ENCODE assay signal across 8 cellular contexts in the genomic region with DNA sequence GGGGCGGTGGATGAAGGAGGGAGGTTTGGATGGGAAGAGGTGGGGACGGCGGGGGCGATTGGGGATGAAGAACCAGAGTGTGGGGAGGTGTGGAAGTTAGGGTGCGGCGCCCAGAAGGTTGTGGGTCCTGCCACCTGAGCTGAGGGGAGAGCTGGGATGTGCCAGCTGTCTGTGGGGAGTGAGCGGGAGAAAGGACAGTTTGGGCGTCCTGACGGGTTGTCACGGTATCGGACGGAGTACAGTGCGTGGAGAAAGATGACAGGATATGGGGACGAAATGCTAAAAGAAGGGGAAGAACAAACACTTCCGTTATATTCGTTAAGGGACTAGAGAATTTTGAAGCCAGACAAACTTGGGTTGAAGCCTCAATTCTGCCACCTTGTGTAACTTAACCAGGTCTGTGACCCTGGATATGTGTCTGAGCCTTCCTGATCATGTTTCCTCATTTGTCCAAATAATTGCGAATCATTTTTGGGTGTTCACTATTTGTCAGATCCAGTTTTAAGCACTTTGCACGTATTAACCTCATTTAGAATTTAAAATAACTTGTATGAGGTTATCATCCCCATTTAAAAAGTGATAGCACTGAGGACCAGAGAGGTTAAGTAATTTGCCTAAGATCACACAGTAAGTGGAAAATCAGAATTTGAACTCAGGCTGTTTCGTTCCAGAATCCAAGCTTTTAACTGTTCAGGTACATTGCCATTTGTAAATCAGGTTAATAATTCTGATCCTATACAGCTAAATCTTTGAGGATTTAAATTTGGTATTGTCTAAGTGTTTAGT. TPM values are rescaled to one million over a fixed set of nuclear protein-coding genes. Genes with fewer than 3 reads are reported as not detected.
DNase-seq lines count a peak whose midpoint lies in the region; ATAC-seq, FAIRE-seq and TF ChIP-seq lines count a peak whose summit lies in the region.

No MANE protein-coding gene starts in this region.

- no peaks in the 10 kb centered on the region for H3F3A ChIP-seq in smooth muscle cell (ENCODE audit: low read depth)

- H3K36me3 ChIP-seq in hepatocyte (replicated peaks; ENCODE audit: insufficient read depth, low read depth): no peaks in the 10 kb centered on the region
- no peaks in the 10 kb centered on the region for H3K36me3 ChIP-seq in smooth muscle cell (ENCODE audit: low read depth)

- H3K27ac ChIP-seq in hepatocyte (peak overlapping the region; percentile 93), smooth muscle cell (ENCODE audit: low read depth) (peak overlapping the region; percentile 78)

- H3K4me2 ChIP-seq in hepatocyte (peak overlapping the region; percentile 86), smooth muscle cell (peak overlapping the region; percentile 87)

- TF ChIP-seq CTCF in hepatocyte (IDR thresholded peaks at IDR 0.05; ENCODE audit: poor library complexity) (no peak), smooth muscle cell (IDR thresholded peaks at IDR 0.05; ENCODE audit: borderline replicate concordance, insufficient read depth, poor library complexity, severe bottlenecking) (no peak), D721Med (IDR thresholded peaks at IDR 0.05; ENCODE audit: insufficient read depth, missing control alignments) (no peak)

- in situ Hi-C loops in KBM-7 (cut with MboI; ENCODE audit: low pct_unique_long_range_greater_than_20kb, low sequenced_read_pairs): no loop called here

- H3K4me3 Mint-ChIP-seq in activated T-helper 1 cell treated with anti-CD3 and anti-CD28 coated beads, Interleukin-12 subunit alpha, Interleukin-12 subunit beta, Interleukin-2, Interleukin-4 antibody, amounts not matched to agents 30 ng/mL and 10 ng/mL and 1 ng/mL, durations not matched to agents 14 hours and 24 hours and 36 hours: peak overlapping the region; percentile 100

- H3K9me3 ChIP-seq in hepatocyte (ENCODE audit: low read depth) (no peaks in the 10 kb centered on the region), smooth muscle cell (replicated peaks; ENCODE audit: low read depth) (no peaks in the 10 kb centered on the region)

- peak; percentile 40 for DNase-seq in GF-D8 (lab: John Stamatoyannopoulos, UW)
- peak; percentile 78 for DNase-seq in KBM-7
- no peak for DNase-seq in activated T-helper 1 cell treated with anti-CD3 and anti-CD28 coated beads, Interleukin-12 subunit alpha, Interleukin-12 subunit beta, Interleukin-2, Interleukin-4 antibody, amounts not matched to agents 30 ng/mL and 10 ng/mL and 1 ng/mL, durations not matched to agents 14 hours and 24 hours and 36 hours (ENCODE audit: low spot score)
- peak; percentile 22 for DNase-seq in hepatocyte (ENCODE audit: low spot score)
- DNase-seq in smooth muscle cell (lab: John Stamatoyannopoulos, UW; ENCODE audit: unreplicated experiment): no peak
- DNase-seq in D721Med (ENCODE audit: insufficient read length, low spot score): no peak
- no peak for DNase-seq in iPS-NIHi7 (ENCODE audit: extremely low spot score)

- H2AFZ ChIP-seq in hepatocyte: peak overlapping the region; percentile 96
- H2AFZ ChIP-seq in smooth muscle cell (ENCODE audit: low read depth): peak overlapping the region; percentile 83

- H3K27me3 Mint-ChIP-seq in activated T-helper 1 cell treated with anti-CD3 and anti-CD28 coated beads, Interleukin-12 subunit alpha, Interleukin-12 subunit beta, Interleukin-2, Interleukin-4 antibody, amounts not matched to agents 30 ng/mL and 10 ng/mL and 1 ng/mL, durations not matched to agents 14 hours and 24 hours and 36 hours (ENCODE audit: insufficient read depth): no peaks in the 10 kb centered on the region

- ATAC-seq in GM21390 (IDR thresholded peaks at IDR 0.05; ENCODE audit: unreplicated experiment): peak; percentile 20

- H3K4me1 ChIP-seq in hepatocyte (ENCODE audit: insufficient read depth) (peaks cover 8% of the 10 kb centered on the region), smooth muscle cell (ENCODE audit: low read depth) (peaks cover 8% of the 10 kb centered on the region)

- FAIRE-seq in D721Med (lab: Jason Lieb, UNC): no peak

- WGBS in hepatocyte (ENCODE audit: low lambda C conversion rate, missing lambda C conversion rate): 11% methylated on average over 13 of the region's 19 CpGs
- WGBS in smooth muscle cell (ENCODE audit: low lambda C conversion rate): 9% methylated on average over 15 of the region's 19 CpGs

- H3K36me3 Mint-ChIP-seq in activated T-helper 1 cell treated with anti-CD3 and anti-CD28 coated beads, Interleukin-12 subunit alpha, Interleukin-12 subunit beta, Interleukin-2, Interleukin-4 antibody, amounts not matched to agents 30 ng/mL and 10 ng/mL and 1 ng/mL, durations not matched to agents 14 hours and 24 hours and 36 hours (ENCODE audit: low read depth): peaks cover 6% of the 10 kb centered on the region

- intact Hi-C loops in activated T-helper 1 cell treated with anti-CD3 and anti-CD28 coated beads, Interleukin-12 subunit alpha, Interleukin-12 subunit beta, Interleukin-2, Interleukin-4 antibody, amounts not matched to agents 30 ng/mL and 10 ng/mL and 1 ng/mL, durations not matched to agents 14 hours and 24 hours and 36 hours (cut with micrococcal nuclease): loop anchor here (1.0 to 2.0 kb wide), 5 partner anchors 94 to 233 kb away; a partner anchor contains a TSS

- H3K4me3 ChIP-seq in hepatocyte (peak overlapping the region; percentile 62), smooth muscle cell (peak overlapping the region; percentile 66)

- peaks cover 6% of the 10 kb centered on the region for H3K27me3 ChIP-seq in hepatocyte
- H3K27me3 ChIP-seq in smooth muscle cell (ENCODE audit: low read depth): peaks cover 9% of the 10 kb centered on the region

- peak overlapping the region; percentile 91 for H3K27ac Mint-ChIP-seq in activated T-helper 1 cell treated with anti-CD3 and anti-CD28 coated beads, Interleukin-12 subunit alpha, Interleukin-12 subunit beta, Interleukin-2, Interleukin-4 antibody, amounts not matched to agents 30 ng/mL and 10 ng/mL and 1 ng/mL, durations not matched to agents 14 hours and 24 hours and 36 hours

- H3K9me2 ChIP-seq in hepatocyte (replicated peaks; ENCODE audit: insufficient read depth): no peaks in the 10 kb centered on the region

- peak overlapping the region; percentile 82 for H3K9ac ChIP-seq in smooth muscle cell (ENCODE audit: low read depth)

- H4K20me1 ChIP-seq in hepatocyte (ENCODE audit: insufficient read depth, poor library complexity, severe bottlenecking): no peaks in the 10 kb centered on the region
- no peaks in the 10 kb centered on the region for H4K20me1 ChIP-seq in smooth muscle cell (ENCODE audit: low read depth)

- H3K79me2 ChIP-seq in hepatocyte (no peaks in the 10 kb centered on the region), smooth muscle cell (ENCODE audit: low read depth) (no peaks in the 10 kb centered on the region)

- peaks cover 2% of the 10 kb centered on the region for H3K9me3 Mint-ChIP-seq in activated T-helper 1 cell treated with anti-CD3 and anti-CD28 coated beads, Interleukin-12 subunit alpha, Interleukin-12 subunit beta, Interleukin-2, Interleukin-4 antibody, amounts not matched to agents 30 ng/mL and 10 ng/mL and 1 ng/mL, durations not matched to agents 14 hours and 24 hours and 36 hours

- peaks cover 57% of the 10 kb centered on the region for H3K4me1 Mint-ChIP-seq in activated T-helper 1 cell treated with anti-CD3 and anti-CD28 coated beads, Interleukin-12 subunit alpha, Interleukin-12 subunit beta, Interleukin-2, Interleukin-4 antibody, amounts not matched to agents 30 ng/mL and 10 ng/mL and 1 ng/mL, durations not matched to agents 14 hours and 24 hours and 36 hours (ENCODE audit: low read depth)

RNA-seq across cellular contexts. Expression of a gene that starts 0.7 kb away (rescaled TPM):
- total RNA-seq in activated T-helper 1 cell treated with anti-CD3 and anti-CD28 coated beads, Interleukin-12 subunit alpha, Interleukin-12 subunit beta, Interleukin-2, Interleukin-4 antibody, amounts not matched to agents 30 ng/mL and 10 ng/mL and 1 ng/mL, durations not matched to agents 14 hours and 24 hours and 36 hours: 69.9 and 74.2 TPM in 2 replicates
- total RNA-seq in hepatocyte (7.9 and 10.8 TPM in 2 replicates), smooth muscle cell (9.1 and 9.5 TPM in 2 replicates)
- polyA plus RNA-seq in hepatocyte (3.4 and 4.3 TPM in 2 replicates), smooth muscle cell (2.8 and 3.6 TPM in 2 replicates)

RNA-seq across cellular contexts. Expression of a gene that starts 25.4 kb away (rescaled TPM):
- total RNA-seq in activated T-helper 1 cell treated with anti-CD3 and anti-CD28 coated beads, Interleukin-12 subunit alpha, Interleukin-12 subunit beta, Interleukin-2, Interleukin-4 antibody, amounts not matched to agents 30 ng/mL and 10 ng/mL and 1 ng/mL, durations not matched to agents 14 hours and 24 hours and 36 hours: 1.2 and 1.9 TPM in 2 replicates
- total RNA-seq in hepatocyte (50.3 and 55.4 TPM in 2 replicates), smooth muscle cell (0.76 and 4.4 TPM in 2 replicates)
- polyA plus RNA-seq in hepatocyte (9.4 and 13.8 TPM in 2 replicates), smooth muscle cell (0.19 and 0.57 TPM in 2 replicates)

Comparison
In these comparisons a context has a peak if more than half of its experiments do, and no peak if none do; other contexts are left out.
1. DNase-seq: peak in GF-D8 (single experiment), KBM-7 (single experiment) and hepatocyte (single experiment); none in activated T-helper 1 cell treated with anti-CD3 and anti-CD28 coated beads, Interleukin-12 subunit alpha, Interleukin-12 subunit beta, Interleukin-2, Interleukin-4 antibody, amounts not matched to agents 30 ng/mL and 10 ng/mL and 1 ng/mL, durations not matched to agents 14 hours and 24 hours and 36 hours (single experiment), smooth muscle cell (single experiment), D721Med (single experiment) and iPS-NIHi7 (single experiment).